In genomic region chr10:75876710-75877109, GRCh38 we compare ENCODE assay signal across 1 cellular context.
TF ChIP-seq lines count a peak whose summit lies in the region.

No MANE protein-coding gene starts in this region.

TF ChIP-seq in GM23338, 12 proteins besides CTCF, POLR2A, EP300 and RAD21 (continued from another document):
- TF ChIP-seq REST (IDR thresholded peaks at IDR 0.05; ENCODE audit: unreplicated experiment) (no peak), ETS1 (IDR thresholded peaks at IDR 0.05) (no peak), EZH2 (IDR thresholded peaks at IDR 0.05; ENCODE audit: low read depth, unreplicated experiment) (no peak)
